ENCODE assay signal across 8 cellular contexts in genomic region chr7:34133983-34134782, GRCh38.
DNase-seq lines count a peak whose midpoint lies in the region; ATAC-seq, FAIRE-seq and TF ChIP-seq lines count a peak whose summit lies in the region.

No MANE protein-coding gene starts in this region.

- no peak overlapping the region for H3K9ac ChIP-seq in trophoblast cell (ENCODE audit: low read length)

- H3K4me1 ChIP-seq in trophoblast cell (ENCODE audit: control insufficient read depth in 1 of 2, insufficient read depth in 2 of 2, low read length in 2 of 2), result peaks cover 3 to 9% of the 10 kb centered on the region in 2 experiments

- no peaks in the 10 kb centered on the region for H3K36me3 Mint-ChIP-seq in T-helper 17 cell (ENCODE audit: low read depth)

- no peak overlapping the region for H3K4ac ChIP-seq in trophoblast cell (ENCODE audit: low read depth, low read length)

- H3K79me2 ChIP-seq in trophoblast cell (ENCODE audit: control insufficient read depth, insufficient read depth, low read length, poor library complexity), result no peaks in the 10 kb centered on the region

- FAIRE-seq in GM18507 (lab: Jason Lieb, UNC), result peak; percentile 5

- no peak overlapping the region for H3K18ac ChIP-seq in trophoblast cell (ENCODE audit: low read length)

- H4K12ac ChIP-seq in trophoblast cell (ENCODE audit: low read depth, low read length), result no peak overlapping the region

- H3K4me2 ChIP-seq in trophoblast cell (ENCODE audit: low read length), result no peak overlapping the region

- no peaks in the 10 kb centered on the region for H3K9me3 ChIP-seq in trophoblast cell (ENCODE audit: insufficient read depth, low read depth, low read length)
- H3K9me3 ChIP-seq in T-helper 17 cell (ENCODE audit: control insufficient read depth, low read length, poor library complexity, severe bottlenecking), result no peaks in the 10 kb centered on the region

- no peak overlapping the region for H3K4me3 ChIP-seq in trophoblast cell (ENCODE audit: low read depth, low read length)

- DNase-seq in AG09319 (ENCODE audit: extremely low read depth, low read depth), result peak; percentile 54
- DNase-seq in GM18507 (ENCODE audit: extremely low spot score, insufficient read length, low read depth), result no peak
- DNase-seq in NCI-H1694 (lab: John Stamatoyannopoulos, UW), result peak; percentile 47
- DNase-seq in glomerular endothelial cell (ENCODE audit: extremely low read depth, low read depth, low spot score), result peak; percentile 27
- DNase-seq in trophoblast cell, result peak; percentile 71 to 83
- no peak for DNase-seq in activated gamma-delta T cell (lab: John Stamatoyannopoulos, UW)
- DNase-seq in T-helper 17 cell, result no peak

- no peaks in the 10 kb centered on the region for H3K4me1 Mint-ChIP-seq in T-helper 17 cell

- no peaks in the 10 kb centered on the region for H3K79me1 ChIP-seq in trophoblast cell (ENCODE audit: low read length)

- no peak overlapping the region for H4K8ac ChIP-seq in trophoblast cell (ENCODE audit: low read depth, low read length)

- H3K4me3 Mint-ChIP-seq in T-helper 17 cell, result no peak overlapping the region

- H3K36me3 ChIP-seq in trophoblast cell (ENCODE audit: control insufficient read depth in 1 of 2, insufficient read depth in 2 of 2, low read length in 2 of 2), result no peaks in the 10 kb centered on the region

- TF ChIP-seq CTCF in AG09319 (IDR thresholded peaks at IDR 0.05; ENCODE audit: low read depth, low read length) (peak; percentile 82), VCaP (conservative IDR thresholded peaks at IDR 0.05) (peak; percentile 88)

- no peak overlapping the region for H2BK120ac ChIP-seq in trophoblast cell (ENCODE audit: insufficient read depth, low read length, poor library complexity)

- no peaks in the 10 kb centered on the region for H3K27me3 Mint-ChIP-seq in T-helper 17 cell

- H3K27me3 ChIP-seq in trophoblast cell (ENCODE audit: insufficient read depth, low read length), result no peaks in the 10 kb centered on the region

- H2BK12ac ChIP-seq in trophoblast cell (ENCODE audit: low read length), result no peak overlapping the region

- no peak overlapping the region for H2AFZ ChIP-seq in trophoblast cell (ENCODE audit: insufficient read depth, low read length, poor library complexity)

- H3K27ac Mint-ChIP-seq in T-helper 17 cell, result no peak overlapping the region

- H3K14ac ChIP-seq in trophoblast cell (ENCODE audit: low read length), result no peak overlapping the region

- WGBS in trophoblast cell (ENCODE audit: extremely low coverage, insufficient coverage, insufficient read length), result 100% methylated on average over 3 of the region's 12 CpGs

- H2BK5ac ChIP-seq in trophoblast cell (ENCODE audit: low read depth, low read length, poor library complexity), result no peak overlapping the region

- H2AK5ac ChIP-seq in trophoblast cell (ENCODE audit: low read length), result no peak overlapping the region

- no peak overlapping the region for H4K91ac ChIP-seq in trophoblast cell (ENCODE audit: low read depth, low read length)

- no peak overlapping the region for H3K23ac ChIP-seq in trophoblast cell (ENCODE audit: low read length)

- H3K27ac ChIP-seq in VCaP (no peak overlapping the region), trophoblast cell (ENCODE audit: low read depth, low read length) (no peak overlapping the region)

- ATAC-seq in T-helper 17 cell, result no peak

Comparison
In these comparisons a context has a peak if more than half of its experiments do, and no peak if none do; other contexts are left out.
1. DNase-seq: peak in AG09319 (single experiment), NCI-H1694 (single experiment), glomerular endothelial cell (single experiment) and trophoblast cell (2 of 2); none in GM18507 (single experiment), activated gamma-delta T cell (single experiment) and T-helper 17 cell (0 of 3).